8 cellular contexts compared by ENCODE assay signal in genomic region chr16:4404247-4404966, GRCh38. TPM values are rescaled to one million over a fixed set of nuclear protein-coding genes. Genes with fewer than 3 reads are reported as not detected.
DNase-seq lines count a peak whose midpoint lies in the region; ATAC-seq and TF ChIP-seq lines count a peak whose summit lies in the region.

No MANE protein-coding gene starts in this region.

- DNase-seq in NCI-H510A (lab: John Stamatoyannopoulos, UW) (peak; percentile 24), NCI-H510A treated with DMSO at 0.1 percent for 48 hours (lab: John Stamatoyannopoulos, UW) (no peak), NB4 (ENCODE audit: low read depth) (peak; percentile 56), kidney epithelial cell (ENCODE audit: low read depth) (no peak), tibial nerve (ENCODE audit: low spot score in 2 of 2) (peak in 1 of 2 donors; percentile 49), LoVo (ENCODE audit: low spot score) (no peak), EL (no peak)
- DNase-seq in activated naive CD8-positive, alpha-beta T cell treated with anti-CD3 and anti-CD28 coated beads, Interleukin-2, amount 50 U/mL, for 24 hours, result peak; percentile 55

- H3K4me3 Mint-ChIP-seq in activated naive CD8-positive, alpha-beta T cell treated with anti-CD3 and anti-CD28 coated beads, Interleukin-2, amount 50 U/mL, for 24 hours, result no peak overlapping the region

- no peaks in the 10 kb centered on the region for H3K36me3 ChIP-seq in kidney epithelial cell (ENCODE audit: control insufficient read depth, insufficient read depth, low read length)
- peaks cover 0 to 78% (median 0%) of the 10 kb centered on the region in 3 donors for H3K36me3 ChIP-seq in tibial nerve

- TF ChIP-seq CTCF in NB4 (IDR thresholded peaks at IDR 0.05; ENCODE audit: low read depth, low read length) (no peak), kidney epithelial cell (IDR thresholded peaks at IDR 0.05; ENCODE audit: insufficient read depth, low read length, poor library complexity, severe bottlenecking) (peak; percentile 92), tibial nerve (IDR thresholded peaks at IDR 0.05) (peak; percentile 27 to 66 (median 39))

- H3K27ac ChIP-seq in tibial nerve, result no peak overlapping the region

- peaks cover 0 to 33% (median 7%) of the 10 kb centered on the region in 4 donors for H3K4me1 ChIP-seq in tibial nerve

- no peaks in the 10 kb centered on the region for H3K9me3 Mint-ChIP-seq in activated naive CD8-positive, alpha-beta T cell treated with anti-CD3 and anti-CD28 coated beads, Interleukin-2, amount 50 U/mL, for 24 hours

- TF ChIP-seq POLR2A in NB4 (IDR thresholded peaks at IDR 0.05; ENCODE audit: extremely low read depth, insufficient read length), result no peak
- TF ChIP-seq POLR2A in tibial nerve (IDR thresholded peaks at IDR 0.05), result no peak

- no peaks in the 10 kb centered on the region for H3K27me3 Mint-ChIP-seq in activated naive CD8-positive, alpha-beta T cell treated with anti-CD3 and anti-CD28 coated beads, Interleukin-2, amount 50 U/mL, for 24 hours

- 62 to 70% methylated on average over 20 of the region's 20 CpGs for WGBS in tibial nerve, 2 donors

- H3K4me3 ChIP-seq in NB4 (ENCODE audit: low read depth, low read length) (no peak overlapping the region), kidney epithelial cell (ENCODE audit: low read depth, low read length) (no peak overlapping the region), tibial nerve (no peak overlapping the region)

- peaks cover 19% of the 10 kb centered on the region for H3K36me3 Mint-ChIP-seq in activated naive CD8-positive, alpha-beta T cell treated with anti-CD3 and anti-CD28 coated beads, Interleukin-2, amount 50 U/mL, for 24 hours (ENCODE audit: low read depth)

- H3K27me3 ChIP-seq in kidney epithelial cell (ENCODE audit: control insufficient read depth, insufficient read depth, low read length), result no peaks in the 10 kb centered on the region
- no peaks in the 10 kb centered on the region for H3K27me3 ChIP-seq in tibial nerve

- TF ChIP-seq EP300 in tibial nerve (IDR thresholded peaks at IDR 0.05), result no peak

- H3K9me3 ChIP-seq in tibial nerve, result no peaks in the 10 kb centered on the region

- ATAC-seq in activated naive CD8-positive, alpha-beta T cell treated with anti-CD3 and anti-CD28 coated beads, Interleukin-2, amount 50 U/mL, for 24 hours, result peak; percentile 30

- H3K4me1 Mint-ChIP-seq in activated naive CD8-positive, alpha-beta T cell treated with anti-CD3 and anti-CD28 coated beads, Interleukin-2, amount 50 U/mL, for 24 hours, result no peaks in the 10 kb centered on the region

- H3K27ac Mint-ChIP-seq in activated naive CD8-positive, alpha-beta T cell treated with anti-CD3 and anti-CD28 coated beads, Interleukin-2, amount 50 U/mL, for 24 hours, result no peak overlapping the region

RNA-seq across cellular contexts. Expression of gene CORO7, which starts 12.0 kb away (rescaled TPM):
- total RNA-seq in kidney epithelial cell, result 57.3 and 76.2 TPM in 2 replicates
- total RNA-seq in tibial nerve, result 10 to 100 TPM; 27.8 to 77.4 (median 52.1) TPM

RNA-seq across cellular contexts. Expression of gene DNAJA3, which starts 21.3 kb away (rescaled TPM):
- total RNA-seq in kidney epithelial cell (71.2 and 77.6 TPM in 2 replicates), tibial nerve (10 to 100 TPM; 37.6 to 53.0 (median 49.2) TPM)

RNA-seq across cellular contexts. Expression of gene VASN, which starts 32.8 kb away (rescaled TPM):
- total RNA-seq in kidney epithelial cell (60.4 and 73.5 TPM in 2 replicates), tibial nerve (10 to 100 TPM; 31.0 to 58.1 (median 32.9) TPM)

RNA-seq across cellular contexts. Expression of gene PAM16, which starts 53.3 kb away (rescaled TPM):
- total RNA-seq in kidney epithelial cell (58.1 and 62.8 TPM in 2 replicates), tibial nerve (10 to 100 TPM; 45.1 to 95.1 (median 60.7) TPM)

Comparison
In these comparisons a context has a peak if more than half of its experiments do, and no peak if none do; other contexts are left out.
1. DNase-seq: peak in NCI-H510A (single experiment), NB4 (single experiment) and activated naive CD8-positive, alpha-beta T cell treated with anti-CD3 and anti-CD28 coated beads, Interleukin-2, amount 50 U/mL, for 24 hours (single experiment); none in NCI-H510A treated with DMSO at 0.1 percent for 48 hours (single experiment), kidney epithelial cell (single experiment), LoVo (single experiment) and EL (single experiment).